In genomic region chr7:117320523-117320922, GRCh38 we compare ENCODE assay signal across 32 cellular contexts. TPM values are rescaled to one million over a fixed set of nuclear protein-coding genes. Genes with fewer than 3 reads are reported as not detected.
"Had no signal": no experiment of that assay in that cellular context is flagged by ENCODE, and none has a peak within 500 bp of the region (broad histone marks: within the 10 kb centered on the region; RNA-seq: fewer than 3 reads in every experiment).

No MANE protein-coding gene starts in this region.

- H3K9ac ChIP-seq: KMS-11 had no signal

- H3K4me2 ChIP-seq: KMS-11 had no signal

- H3K36me3 Mint-ChIP-seq: activated naive CD4-positive, alpha-beta T cell treated with anti-CD3 and anti-CD28 coated beads, Interleukin-2, amount 10 ng/mL, durations not matched to agents 7 days and 5 days; T-cell had no signal

- H3K4me3 Mint-ChIP-seq: activated CD4-positive, alpha-beta memory T cell treated with anti-CD3 and anti-CD28 coated beads, Interleukin-2, amount 10 ng/mL, durations not matched to agents 7 days and 5 days; activated CD4-positive, alpha-beta T cell treated with anti-CD3 and anti-CD28 coated beads for 36 hours; activated naive CD4-positive, alpha-beta T cell treated with anti-CD3 and anti-CD28 coated beads, Interleukin-2, amount 10 ng/mL, durations not matched to agents 7 days and 5 days; activated naive CD8-positive, alpha-beta T cell treated with anti-CD3 and anti-CD28 coated beads for 36 hours; T-cell had no signal

- H3K4me1 Mint-ChIP-seq: activated CD4-positive, alpha-beta memory T cell treated with anti-CD3 and anti-CD28 coated beads, Interleukin-2, amount 10 ng/mL, durations not matched to agents 7 days and 5 days; activated naive CD8-positive, alpha-beta T cell treated with anti-CD3 and anti-CD28 coated beads for 36 hours had no signal

- DNase-seq: activated CD4-positive, alpha-beta memory T cell treated with anti-CD3 and anti-CD28 coated beads, Interleukin-2, amount 10 ng/mL, durations not matched to agents 7 days and 5 days; activated CD4-positive, alpha-beta T cell treated with anti-CD3 and anti-CD28 coated beads for 36 hours; activated CD4-positive, alpha-beta T cell treated with anti-CD3 and anti-CD28 coated beads, Interleukin-2, amount 50 U/mL, for 1 hour; activated gamma-delta T cell treated with Interleukin-2 at 50 U/mL for 16 hours; activated naive CD4-positive, alpha-beta T cell treated with anti-CD3 and anti-CD28 coated beads, Interleukin-2, amount 10 ng/mL, durations not matched to agents 7 days and 5 days; activated naive CD8-positive, alpha-beta T cell treated with anti-CD3 and anti-CD28 coated beads for 36 hours; activated T-cell treated with anti-CD3 and anti-CD28 coated beads for 4 hours; activated T-cell treated with anti-CD3 and anti-CD28 coated beads, Interleukin-2, amount 50 U/mL, for 48 hours; brain microvascular endothelial cell; cerebellar nuclear complex; MV-4-11; NCI-H1092 treated with DMSO at 0.1 percent for 48 hours; NCI-H1417 treated with DMSO at 0.1 percent for 48 hours; NCI-H1694; NCI-H2029; NCI-H2107; NCI-H2171 treated with DMSO at 0.1 percent for 48 hours; NCI-H226; NCI-H510A treated with DMSO at 0.1 percent for 48 hours; NCI-H69; NK-92 treated with Interleukin-12 subunit alpha and Interleukin-12 subunit beta, amount 100 ng/mL, for 24 hours; RPMI8226; T-cell; T-helper 2 cell; T1000 had no signal

- H3K27ac ChIP-seq: brain microvascular endothelial cell, KMS-11 had no signal

- H3K27ac Mint-ChIP-seq: activated CD4-positive, alpha-beta memory T cell treated with anti-CD3 and anti-CD28 coated beads, Interleukin-2, amount 10 ng/mL, durations not matched to agents 7 days and 5 days; activated CD4-positive, alpha-beta T cell treated with anti-CD3 and anti-CD28 coated beads for 36 hours; activated naive CD4-positive, alpha-beta T cell treated with anti-CD3 and anti-CD28 coated beads, Interleukin-2, amount 10 ng/mL, durations not matched to agents 7 days and 5 days; activated naive CD8-positive, alpha-beta T cell treated with anti-CD3 and anti-CD28 coated beads for 36 hours; activated T-helper 2 cell treated with anti-CD3 and anti-CD28 coated beads, Interferon-gamma antibody, Interleukin-2, Interleukin-4, amounts not matched to agents 10 μg/mL and 5 μg/mL and 100 μg/mL, durations not matched to agents 14 hours and 24 hours and 36 hours; T-cell had no signal

- ATAC-seq: activated CD4-positive, alpha-beta T cell treated with anti-CD3 and anti-CD28 coated beads for 36 hours; Panc1; Right ventricle myocardium inferior; T-cell had no signal

- H3K9me3 Mint-ChIP-seq: activated CD4-positive, alpha-beta memory T cell treated with anti-CD3 and anti-CD28 coated beads, Interleukin-2, amount 10 ng/mL, durations not matched to agents 7 days and 5 days; activated naive CD4-positive, alpha-beta T cell treated with anti-CD3 and anti-CD28 coated beads, Interleukin-2, amount 10 ng/mL, durations not matched to agents 7 days and 5 days; activated naive CD8-positive, alpha-beta T cell treated with anti-CD3 and anti-CD28 coated beads for 36 hours; activated T-helper 2 cell treated with anti-CD3 and anti-CD28 coated beads, Interferon-gamma antibody, Interleukin-2, Interleukin-4, amounts not matched to agents 10 μg/mL and 5 μg/mL and 100 μg/mL, durations not matched to agents 14 hours and 24 hours and 36 hours; T-cell had no signal

- H3K36me3 ChIP-seq: brain microvascular endothelial cell had no signal

RNA-seq across cellular contexts. Expression of gene WNT2, which starts 2.3 kb away (rescaled TPM):
- total RNA-seq: activated CD4-positive, alpha-beta memory T cell treated with anti-CD3 and anti-CD28 coated beads, Interleukin-2, amount 10 ng/mL, durations not matched to agents 7 days and 5 days; activated CD4-positive, alpha-beta T cell treated with anti-CD3 and anti-CD28 coated beads for 36 hours; activated CD8-positive, alpha-beta memory T cell treated with anti-CD3 and anti-CD28 coated beads for 36 hours; activated naive CD8-positive, alpha-beta T cell treated with anti-CD3 and anti-CD28 coated beads for 36 hours; activated T-helper 2 cell treated with anti-CD3 and anti-CD28 coated beads, Interferon-gamma antibody, Interleukin-2, Interleukin-4, amounts not matched to agents 10 μg/mL and 5 μg/mL and 100 μg/mL, durations not matched to agents 14 hours and 24 hours and 36 hours; MCF 10A; Right ventricle myocardium inferior; SK-MEL-5; T-cell had no signal
